In the genomic region with DNA sequence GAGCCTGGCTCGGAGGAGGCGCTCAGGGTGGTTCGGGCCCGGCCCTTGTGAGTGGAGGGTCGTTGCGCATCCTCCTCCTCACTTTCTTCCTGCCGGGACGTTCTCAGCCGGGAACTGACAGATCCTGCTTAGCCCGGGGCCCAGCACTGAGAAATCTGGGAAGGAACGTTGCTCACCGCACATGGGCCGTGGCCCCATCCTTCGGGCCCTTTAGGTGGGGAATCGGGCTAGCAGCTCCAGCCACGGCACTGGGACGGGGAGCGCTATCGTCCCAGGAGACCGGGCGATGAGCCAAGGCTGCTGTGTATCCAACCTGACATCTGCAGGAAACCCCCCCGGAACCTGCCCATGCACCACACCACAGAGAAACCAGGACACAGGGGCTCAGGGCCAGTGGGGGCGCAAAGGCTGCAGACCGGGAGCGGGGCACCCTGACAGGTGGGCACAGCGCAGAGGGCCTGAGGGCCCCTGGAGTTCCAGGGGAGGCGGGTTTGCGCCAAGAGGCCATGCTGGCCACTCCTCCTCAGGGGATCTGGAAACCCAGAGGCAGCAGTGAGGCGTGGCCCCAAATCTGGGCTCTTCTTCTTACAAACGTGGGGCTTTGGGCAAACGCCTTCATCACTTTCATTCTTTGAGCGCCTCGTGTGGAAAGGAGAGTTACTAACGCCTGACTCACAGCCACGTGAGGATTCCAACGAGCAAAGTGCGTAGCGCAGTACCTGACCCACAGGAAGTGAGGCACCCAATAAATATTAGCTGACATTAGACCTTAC, we compare ENCODE assay signal across 1 cellular context.
TF ChIP-seq lines count a peak whose summit lies in the region.

A gene (minus strand): TSS at position 116 of the 773 bp plus-strand sequence. CDS start 4,659 bp downstream, outside the sequence.

TF ChIP-seq in HEK293, 187 proteins besides CTCF, POLR2A, EP300 and RAD21 (continued from another document):
- TF ChIP-seq, protein P1, sequence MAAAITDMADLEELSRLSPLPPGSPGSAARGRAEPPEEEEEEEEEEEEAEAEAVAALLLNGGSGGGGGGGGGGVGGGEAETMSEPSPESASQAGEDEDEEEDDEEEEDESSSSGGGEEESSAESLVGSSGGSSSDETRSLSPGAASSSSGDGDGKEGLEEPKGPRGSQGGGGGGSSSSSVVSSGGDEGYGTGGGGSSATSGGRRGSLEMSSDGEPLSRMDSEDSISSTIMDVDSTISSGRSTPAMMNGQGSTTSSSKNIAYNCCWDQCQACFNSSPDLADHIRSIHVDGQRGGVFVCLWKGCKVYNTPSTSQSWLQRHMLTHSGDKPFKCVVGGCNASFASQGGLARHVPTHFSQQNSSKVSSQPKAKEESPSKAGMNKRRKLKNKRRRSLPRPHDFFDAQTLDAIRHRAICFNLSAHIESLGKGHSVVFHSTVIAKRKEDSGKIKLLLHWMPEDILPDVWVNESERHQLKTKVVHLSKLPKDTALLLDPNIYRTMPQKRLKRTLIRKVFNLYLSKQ (tag by site-specific recombination; IDR thresholded peaks at IDR 0.05; ENCODE audit: borderline replicate concordance), result no peak
- TF ChIP-seq ZNF544 (tag by site-specific recombination; IDR thresholded peaks at IDR 0.05) (no peak), ZBTB21 (tag by site-specific recombination; IDR thresholded peaks at IDR 0.05) (no peak), SP2 (tag by site-specific recombination; IDR thresholded peaks at IDR 0.05) (peak; percentile 60), ZNF214 (tag by site-specific recombination; IDR thresholded peaks at IDR 0.05; ENCODE audit: borderline replicate concordance) (no peak), ZNF530 (tag by site-specific recombination; IDR thresholded peaks at IDR 0.05; ENCODE audit: low read depth) (no peak), SCRT2 (tag by site-specific recombination; IDR thresholded peaks at IDR 0.05) (peak; percentile 39), ZNF221 (tag by site-specific recombination; IDR thresholded peaks at IDR 0.05; ENCODE audit: borderline replicate concordance) (no peak), ZNF521 (tag by site-specific recombination; IDR thresholded peaks at IDR 0.05) (no peak), KLF9 (tag by site-specific recombination; IDR thresholded peaks at IDR 0.05; ENCODE audit: low read depth) (peak; percentile 66; the same call in 1 of the 2 replicates), ZNF658 (tag by site-specific recombination; IDR thresholded peaks at IDR 0.05) (no peak), ZNF76 (tag by site-specific recombination; IDR thresholded peaks at IDR 0.05; ENCODE audit: borderline replicate concordance, low read depth) (peak; percentile 37), ZNF354C (tag by site-specific recombination; IDR thresholded peaks at IDR 0.05; ENCODE audit: borderline replicate concordance, low read depth) (no peak), KLF1 (tag by site-specific recombination; IDR thresholded peaks at IDR 0.05) (no peak), OVOL3 (tag by site-specific recombination; IDR thresholded peaks at IDR 0.05) (no peak), ZSCAN30 (tag by site-specific recombination; IDR thresholded peaks at IDR 0.05) (no peak), ZSCAN16 (tag by site-specific recombination; IDR thresholded peaks at IDR 0.05) (no peak), ZNF138 (tag by site-specific recombination; IDR thresholded peaks at IDR 0.05; ENCODE audit: borderline replicate concordance) (no peak), ZNF157 (tag by site-specific recombination; IDR thresholded peaks at IDR 0.05) (no peak), ZBTB7A (tag by site-specific recombination; IDR thresholded peaks at IDR 0.05; ENCODE audit: low read depth) (no peak), YY1 (tag by site-specific recombination; IDR thresholded peaks at IDR 0.05) (no peak)
- TF ChIP-seq, protein P2, sequence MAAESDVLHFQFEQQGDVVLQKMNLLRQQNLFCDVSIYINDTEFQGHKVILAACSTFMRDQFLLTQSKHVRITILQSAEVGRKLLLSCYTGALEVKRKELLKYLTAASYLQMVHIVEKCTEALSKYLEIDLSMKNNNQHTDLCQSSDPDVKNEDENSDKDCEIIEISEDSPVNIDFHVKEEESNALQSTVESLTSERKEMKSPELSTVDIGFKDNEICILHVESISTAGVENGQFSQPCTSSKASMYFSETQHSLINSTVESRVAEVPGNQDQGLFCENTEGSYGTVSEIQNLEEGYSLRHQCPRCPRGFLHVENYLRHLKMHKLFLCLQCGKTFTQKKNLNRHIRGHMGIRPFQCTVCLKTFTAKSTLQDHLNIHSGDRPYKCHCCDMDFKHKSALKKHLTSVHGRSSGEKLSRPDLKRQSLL (tag by site-specific recombination; IDR thresholded peaks at IDR 0.05), result no peak
